16 cellular contexts compared by ENCODE assay signal in the genomic region with DNA sequence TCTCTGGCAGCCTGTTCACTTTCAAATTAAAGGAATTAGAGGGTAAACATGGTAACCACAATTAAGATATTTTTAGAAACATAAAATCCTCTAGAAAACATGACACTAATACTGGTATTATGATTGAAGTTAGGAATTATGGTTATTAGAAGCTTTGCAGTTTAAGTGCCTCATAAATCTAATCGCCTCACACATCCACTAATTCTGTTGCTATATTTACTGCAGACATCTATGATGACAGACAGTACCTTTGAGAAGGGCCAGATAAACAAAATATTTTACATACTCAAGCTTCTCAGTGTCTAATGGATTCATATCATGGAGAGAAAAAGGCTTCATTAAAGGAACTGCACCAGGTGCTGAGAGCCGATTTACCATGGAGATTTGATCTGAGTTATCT.
A peak's percentile ranks its signal among the peaks of the same experiment; 100 is the strongest.
DNase-seq lines count a peak whose midpoint lies in the region; ATAC-seq, FAIRE-seq and TF ChIP-seq lines count a peak whose summit lies in the region.
"Had no signal": no experiment of that assay in that cellular context is flagged by ENCODE, and none has a peak within 500 bp of the region (broad histone marks: within the 10 kb centered on the region; RNA-seq: fewer than 3 reads in every experiment).

No MANE protein-coding gene starts in this region.

- DNase-seq in NCI-H2081 treated with DMSO at 0.1 percent for 48 hours (lab: John Stamatoyannopoulos, UW) (peak; percentile 7), NCI-H2081 (lab: John Stamatoyannopoulos, UW) (no peak), D721Med (ENCODE audit: insufficient read length, low spot score) (no peak), NCI-H1417 (lab: John Stamatoyannopoulos, UW) (peak in 2 of 3 experiments; percentile 51 to 87), NCI-H1092 treated with DMSO at 0.1 percent for 48 hours (lab: John Stamatoyannopoulos, UW) (no peak)
- no peak for DNase-seq in activated CD8-positive, alpha-beta memory T cell treated with anti-CD3 and anti-CD28 coated beads, Interleukin-2, amount 50 U/mL, for 48 hours
- DNase-seq: ACHN; CD4-positive, CD25-positive, alpha-beta regulatory T cell; HFFc6 had no signal

- 0 out of 2 replicates have a peak overlapping the region, but pooled peaks have one; percentile 7 for H3K27ac ChIP-seq in VCaP
- H3K27ac ChIP-seq: BLaER1 treated with 17β-estradiol and CSF1 and Interleukin-3, amounts not matched to agents 10 nM and 100 nM had no signal

- no peak for TF ChIP-seq CTCF in D721Med (IDR thresholded peaks at IDR 0.05; ENCODE audit: insufficient read depth, missing control alignments)
- no peak for TF ChIP-seq CTCF in VCaP (conservative IDR thresholded peaks at IDR 0.05)

- peak; percentile 16 for FAIRE-seq in D721Med (lab: Jason Lieb, UNC)
- FAIRE-seq: G401.6, GM12892, GM19239, H1 had no signal

- no peak for ATAC-seq in GM18505 (IDR thresholded peaks at IDR 0.05; ENCODE audit: unreplicated experiment)

- TF ChIP-seq POLR2A in GM18505 (IDR thresholded peaks at IDR 0.05; ENCODE audit: borderline replicate concordance, extremely low read depth, insufficient read depth, insufficient read length) = no peak

Comparison
In these comparisons a context has a peak if more than half of its experiments do, and no peak if none do; other contexts are left out.
1. DNase-seq: peak in NCI-H2081 treated with DMSO at 0.1 percent for 48 hours (single experiment) and NCI-H1417 (2 of 3); none in NCI-H2081 (0 of 2), D721Med (single experiment), activated CD8-positive, alpha-beta memory T cell treated with anti-CD3 and anti-CD28 coated beads, Interleukin-2, amount 50 U/mL, for 48 hours (single experiment) and NCI-H1092 treated with DMSO at 0.1 percent for 48 hours (single experiment).